In genomic region chr20:49811825-49812462, GRCh38 we compare ENCODE assay signal across 8 cellular contexts. TPM values are rescaled to one million over a fixed set of nuclear protein-coding genes. Genes with fewer than 3 reads are reported as not detected.
A peak's percentile ranks its signal among the peaks of the same experiment; 100 is the strongest.
DNase-seq lines count a peak whose midpoint lies in the region; ATAC-seq, FAIRE-seq and TF ChIP-seq lines count a peak whose summit lies in the region.

No MANE protein-coding gene starts in this region.

- 26 to 27% methylated on average over 8 to 10 of the region's 10 CpGs for WGBS in body of pancreas, 2 donors
- WGBS in thyroid gland, 2 donors = 33 to 35% methylated on average over 8 to 10 of the region's 10 CpGs

- ATAC-seq in body of pancreas (peak; percentile 13), left colon (peak; percentile 18)

- H3K36me3 ChIP-seq in KMS-11 (ENCODE audit: insufficient read depth) = peaks cover 3% of the 10 kb centered on the region; the same call in 1 of the 2 replicates
- peaks cover 0 to 2% of the 10 kb centered on the region in 2 donors for H3K36me3 ChIP-seq in body of pancreas (replicated peaks in 1 of 2; ENCODE audit: insufficient read depth in 1 of 2, low read depth in 2 of 2)
- H3K36me3 ChIP-seq in thyroid gland = no peaks in the 10 kb centered on the region

- H3K4me1 ChIP-seq in KMS-11 (ENCODE audit: low read depth, poor library complexity, severe bottlenecking) = peaks cover 16% of the 10 kb centered on the region
- H3K4me1 ChIP-seq in body of pancreas = peaks cover 19% of the 10 kb centered on the region
- H3K4me1 ChIP-seq in thyroid gland = peaks cover 10 to 16% of the 10 kb centered on the region in 2 donors

- no peak for FAIRE-seq in GM12892 (lab: Jason Lieb, UNC)

- no peaks in the 10 kb centered on the region for H3K9me3 ChIP-seq in body of pancreas
- no peaks in the 10 kb centered on the region for H3K9me3 ChIP-seq in thyroid gland

- peak overlapping the region; percentile 55 for H3K4me3 ChIP-seq in GM12864 (ENCODE audit: low read depth, low read length)
- no peak overlapping the region for H3K4me3 ChIP-seq in KMS-11 (IDR thresholded peaks at IDR 0.05; ENCODE audit: insufficient read depth, low read depth, low read length)
- H3K4me3 ChIP-seq in body of pancreas = peak overlapping the region in 1 of 2 donors; percentile 57
- H3K4me3 ChIP-seq in thyroid gland (replicated peaks in 1 of 3) = peak overlapping the region in 2 of 3 donors; percentile 53 to 89

- intact Hi-C loops in body of pancreas (cut with DNase I) = no loop called here
- intact Hi-C loops in left colon (cut with DNase I, micrococcal nuclease) = no loop called here
- intact Hi-C loops in thyroid gland (cut with DNase I) = no loop called here

- TF ChIP-seq CTCF in GM12864 (IDR thresholded peaks at IDR 0.05; ENCODE audit: low read depth, low read length, missing control alignments) (no peak), KMS-11 (conservative IDR thresholded peaks at IDR 0.05; ENCODE audit: low read depth, low read length) (no peak), body of pancreas (IDR thresholded peaks at IDR 0.05) (no peak), thyroid gland (IDR thresholded peaks at IDR 0.05) (no peak)

- TF ChIP-seq POLR2A in body of pancreas (IDR thresholded peaks at IDR 0.05) (no peak), thyroid gland (IDR thresholded peaks at IDR 0.05) (no peak), GM12892 (IDR thresholded peaks at IDR 0.05; ENCODE audit: low read depth, low read length) (no peak)

- H4K20me1 ChIP-seq in KMS-11 (ENCODE audit: insufficient read depth) = no peaks in the 10 kb centered on the region

- H2AFZ ChIP-seq in KMS-11 (ENCODE audit: low read depth) = peak overlapping the region; percentile 88

- H3K27me3 ChIP-seq in KMS-11 (ENCODE audit: insufficient read depth, low read depth) = no peaks in the 10 kb centered on the region
- H3K27me3 ChIP-seq in body of pancreas = no peaks in the 10 kb centered on the region
- H3K27me3 ChIP-seq in thyroid gland = no peaks in the 10 kb centered on the region

- peak overlapping the region; percentile 32 for H3K27ac ChIP-seq in KMS-11
- H3K27ac ChIP-seq in body of pancreas = peak overlapping the region; percentile 61 to 91 (median 82)
- H3K27ac ChIP-seq in thyroid gland = peak overlapping the region; percentile 70 to 95 (median 81)

- peak overlapping the region; percentile 63; the same call in 1 of the 2 replicates for H3K9ac ChIP-seq in KMS-11

- H3K79me2 ChIP-seq in KMS-11 (ENCODE audit: insufficient read depth, low read depth) = peaks cover 7% of the 10 kb centered on the region; the same call in 1 of the 2 replicates

- H3K4me2 ChIP-seq in KMS-11 = peak overlapping the region; percentile 94

- DNase-seq in GM12864 (ENCODE audit: low read depth) = no peak
- DNase-seq in body of pancreas = no peak
- DNase-seq in left colon = no peak
- no peak for DNase-seq in thyroid gland
- DNase-seq in GM12892 (ENCODE audit: insufficient read length) = no peak
- no peak for DNase-seq in activated CD4-positive, CD25-positive, alpha-beta regulatory T cell treated with anti-CD3 and anti-CD28 coated beads, Interleukin-2, amount 50 U/mL, for 72 hours
- DNase-seq in NCI-H345 (lab: John Stamatoyannopoulos, UW) = no peak

RNA-seq across cellular contexts. Expression of gene SLC9A8, which starts 0.7 kb away (rescaled TPM):
- total RNA-seq in body of pancreas (10 to 100 TPM in 1 of 2 donors, 1 to 10 TPM in 1; 5.9 to 11.2 TPM), left colon (10 to 100 TPM; 16.5 to 18.7 TPM), thyroid gland (10 to 100 TPM; 12.0 to 20.2 (median 16.1) TPM)
- 5.0 TPM for polyA plus RNA-seq in GM12892 (2012; ENCODE audit: missing spikeins)

Comparison
In these comparisons a context has a peak if more than half of its experiments do, and no peak if none do; other contexts are left out.
1. H3K27ac ChIP-seq: peak in every context shown above with its lines; median percentile 82 in body of pancreas; 81 in thyroid gland; 32 in KMS-11.